In genomic region chr11:190546-190945, GRCh38 we compare ENCODE assay signal across 7 cellular contexts. TPM values are rescaled to one million over a fixed set of nuclear protein-coding genes. Genes with fewer than 3 reads are reported as not detected.
"Had no signal": no experiment of that assay in that cellular context is flagged by ENCODE, and none has a peak within 500 bp of the region (broad histone marks: within the 10 kb centered on the region; RNA-seq: fewer than 3 reads in every experiment).

No MANE protein-coding gene starts in this region.

RNA-seq across cellular contexts. Expression of gene SCGB1C1, which starts 2.3 kb away (rescaled TPM):
- total RNA-seq: activated B cell treated with CpG ODN at 0.5 μM for 24 hours; activated CD8-positive, alpha-beta T cell treated with anti-CD3 and anti-CD28 coated beads, Interleukin-2, amount 10 ng/mL, durations not matched to agents 7 days and 5 days; activated naive CD4-positive, alpha-beta T cell treated with anti-CD3 and anti-CD28 coated beads for 36 hours; activated T-cell treated with anti-CD3 and anti-CD28 coated beads, Interleukin-2, amount 50 U/mL, for 72 hours; activated T-helper 17 cell treated with anti-CD3 and anti-CD28 coated beads, Interleukin-2, amount 50 U/mL, for 72 hours; cardiac muscle cell; Right ventricle myocardium superior had no signal
- polyA plus RNA-seq: cardiac muscle cell had no signal
